In the genomic region with DNA sequence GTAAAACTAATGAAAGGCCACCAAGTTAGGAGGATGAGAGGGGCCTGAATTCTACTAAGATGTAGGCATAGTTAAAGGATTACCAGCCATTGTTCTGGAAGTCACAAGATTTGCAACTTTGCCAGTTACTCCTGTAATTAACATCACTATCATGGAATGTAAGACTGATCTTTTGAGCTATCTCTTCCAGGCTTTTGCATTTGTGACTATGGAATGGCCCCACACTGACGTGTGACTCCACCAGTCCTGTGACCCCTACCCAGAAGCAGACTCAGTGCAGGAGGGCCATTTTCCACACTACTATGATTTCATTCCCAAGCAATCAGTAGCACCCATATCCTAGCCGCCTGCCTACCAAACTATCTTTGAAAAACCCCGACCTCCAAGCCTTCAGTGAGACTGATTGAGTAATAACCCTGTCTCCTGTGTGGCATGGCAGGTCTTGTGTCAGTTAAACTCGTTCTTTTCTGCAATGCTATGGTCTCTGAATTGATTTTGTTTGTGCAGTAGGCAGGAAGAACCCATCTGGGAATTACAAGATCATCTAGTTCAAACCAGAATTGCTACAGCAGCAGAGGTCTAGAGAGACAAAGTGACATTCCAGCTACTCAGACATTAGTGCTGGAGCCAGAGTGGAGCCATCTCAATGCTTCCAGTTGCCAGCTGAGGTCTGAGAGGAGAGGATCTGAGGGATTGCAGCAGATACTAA, we compare ENCODE assay signal across 24 cellular contexts. TPM values are rescaled to one million over a fixed set of nuclear protein-coding genes. Genes with fewer than 3 reads are reported as not detected.
DNase-seq lines count a peak whose midpoint lies in the region; ATAC-seq and TF ChIP-seq lines count a peak whose summit lies in the region.
"Had no signal": no experiment of that assay in that cellular context is flagged by ENCODE, and none has a peak within 500 bp of the region (broad histone marks: within the 10 kb centered on the region; RNA-seq: fewer than 3 reads in every experiment).

No MANE protein-coding gene starts in this region.

- TF ChIP-seq CTCF in hepatocyte (IDR thresholded peaks at IDR 0.05; ENCODE audit: poor library complexity) (no peak), GM10248 (IDR thresholded peaks at IDR 0.05; ENCODE audit: control extremely low read depth, extremely low read depth, low read depth, missing control alignments) (no peak)

- H3K9me3 ChIP-seq in T-helper 17 cell (ENCODE audit: control insufficient read depth, low read length, poor library complexity, severe bottlenecking) (no peaks in the 10 kb centered on the region), hepatocyte (ENCODE audit: low read depth) (no peaks in the 10 kb centered on the region), neuron (ENCODE audit: low read length) (peaks cover 2% of the 10 kb centered on the region)

- in situ Hi-C loops in G401 (cut with HindIII; ENCODE audit: low sequenced_read_pairs): no loop called here

- H3K27me3 ChIP-seq in hepatocyte: no peaks in the 10 kb centered on the region
- no peaks in the 10 kb centered on the region for H3K27me3 ChIP-seq in neuron (ENCODE audit: insufficient read depth, low read length)

- no peak overlapping the region for H3K27ac Mint-ChIP-seq in T-helper 17 cell
- H3K27ac Mint-ChIP-seq: dendritic cell treated with granulocyte-macrophage colony-stimulating factor and Interleukin-4, amounts not matched to agents 40 ng/mL and 50 ng/mL, for 4 days; natural killer cell treated with Interleukin-12 subunit alpha and Interleukin-12 subunit beta and Interleukin-15 and Interleukin-18, amount 100 ng/mL, for 72 hours had no signal

- peak; percentile 63 for DNase-seq in G401 (ENCODE audit: low spot score)
- DNase-seq in T-helper 17 cell: no peak
- DNase-seq in hepatocyte (ENCODE audit: low spot score): no peak
- no peak for DNase-seq in GM10248 (ENCODE audit: extremely low spot score)
- DNase-seq in Ammon's horn (ENCODE audit: low spot score): no peak
- DNase-seq: activated CD4-positive, alpha-beta T cell treated with anti-CD3 and anti-CD28 coated beads, Interleukin-2, amount 50 U/mL, for 1 hour; activated CD8-positive, alpha-beta memory T cell treated with anti-CD3 and anti-CD28 coated beads, Interleukin-2, amount 50 U/mL, for 48 hours; activated effector memory CD4-positive, alpha-beta T cell treated with Interleukin-2 at 50 U/mL for 16 hours; foreskin fibroblast; hippocampal formation; left colon; MM.1S; NCI-H345; PC-9; SHP77 treated with DMSO at 0.1 percent for 48 hours; small intestine; stimulated activated naive CD4-positive, alpha-beta T cell treated with Interleukin-2 at 50 U/mL for 16 hours had no signal

- 43% methylated on average over 4 of the region's 4 CpGs for WGBS in hepatocyte (ENCODE audit: low lambda C conversion rate, missing lambda C conversion rate)

- ATAC-seq in T-helper 17 cell: no peak
- ATAC-seq in GM18873 (IDR thresholded peaks at IDR 0.05; ENCODE audit: low FRiP score, unreplicated experiment): no peak
- no peak for ATAC-seq in HG03521 (IDR thresholded peaks at IDR 0.05; ENCODE audit: unreplicated experiment)
- ATAC-seq: left colon; natural killer cell treated with Interleukin-12 subunit alpha and Interleukin-12 subunit beta and Interleukin-15 and Interleukin-18, amount 100 ng/mL, for 72 hours had no signal

- H3K79me2 ChIP-seq in hepatocyte: no peaks in the 10 kb centered on the region

- H3K9me2 ChIP-seq in hepatocyte (replicated peaks; ENCODE audit: insufficient read depth): no peaks in the 10 kb centered on the region

- CTCF ChIA-PET in GM10248 (lab: Yijun Ruan, JAX): interaction anchor here (0.9 to 4.4 kb wide), 7 partner anchors 7 to 108 kb away, joined by 3 to 23 read pairs (median 4); partner anchors contain the start of genes RBM4B and ZDHHC24

- no peaks in the 10 kb centered on the region for H3K36me3 ChIP-seq in hepatocyte (replicated peaks; ENCODE audit: insufficient read depth, low read depth)
- H3K36me3 ChIP-seq in neuron (ENCODE audit: insufficient read depth, low read length): no peaks in the 10 kb centered on the region

- no peak overlapping the region for H3K4me2 ChIP-seq in hepatocyte
- H3K4me2 ChIP-seq: PC-9 had no signal

- peak overlapping the region; percentile 39 for H3K4me3 Mint-ChIP-seq in T-helper 17 cell
- H3K4me3 Mint-ChIP-seq: dendritic cell treated with granulocyte-macrophage colony-stimulating factor and Interleukin-4, amounts not matched to agents 40 ng/mL and 50 ng/mL, for 4 days; natural killer cell treated with Interleukin-12 subunit alpha and Interleukin-12 subunit beta and Interleukin-15 and Interleukin-18, amount 100 ng/mL, for 72 hours had no signal

- H3K36me3 Mint-ChIP-seq in T-helper 17 cell (ENCODE audit: low read depth): no peaks in the 10 kb centered on the region
- H3K36me3 Mint-ChIP-seq: natural killer cell treated with Interleukin-12 subunit alpha and Interleukin-12 subunit beta and Interleukin-15 and Interleukin-18, amount 100 ng/mL, for 72 hours had no signal

- H3K4me3 ChIP-seq in hepatocyte (no peak overlapping the region), neuron (ENCODE audit: low read length) (no peak overlapping the region)
- H3K4me3 ChIP-seq: PC-9 had no signal

- POLR2A ChIA-PET in GM10248 (lab: Yijun Ruan, JAX): no interaction called here

- no peaks in the 10 kb centered on the region for H4K20me1 ChIP-seq in hepatocyte (ENCODE audit: insufficient read depth, poor library complexity, severe bottlenecking)

- H3K4me1 ChIP-seq in hepatocyte (ENCODE audit: insufficient read depth) (no peaks in the 10 kb centered on the region), neuron (ENCODE audit: insufficient read depth, low read length) (peaks cover 12% of the 10 kb centered on the region)

- peak overlapping the region; percentile 38 for H3K27ac ChIP-seq in hepatocyte
- H3K27ac ChIP-seq: PC-9 had no signal

- H2AFZ ChIP-seq in hepatocyte: no peak overlapping the region
- H2AFZ ChIP-seq in neuron (ENCODE audit: low read depth, low read length): peak overlapping the region; percentile 35
- H2AFZ ChIP-seq: PC-9 had no signal

- peaks cover 18% of the 10 kb centered on the region for H3K27me3 Mint-ChIP-seq in T-helper 17 cell

- peaks cover 9% of the 10 kb centered on the region for H3K4me1 Mint-ChIP-seq in T-helper 17 cell

RNA-seq across cellular contexts. Expression of gene CTSF, which starts 1.9 kb away (rescaled TPM):
- total RNA-seq in G401 (2014; rRNA removed; shearing (Covaris generic)): 518 and 594 TPM in 2 replicates
- total RNA-seq in T-helper 17 cell: 10 to 100 TPM; 10.5 to 13.4 TPM
- 0.60 and 0.64 TPM in 2 replicates for total RNA-seq in hepatocyte
- 1.1 and 1.5 TPM in 2 replicates for polyA plus RNA-seq in hepatocyte

RNA-seq across cellular contexts. Expression of gene CCDC87, which starts 22.6 kb away (rescaled TPM):
- 0.07 and 0.37 TPM in 2 replicates for total RNA-seq in G401 (2014; rRNA removed; shearing (Covaris generic))
- total RNA-seq in T-helper 17 cell (1 to 10 TPM in 1 of 2 donors, under 1 TPM in 1; 0.63 to 2.3 TPM), hepatocyte (0.36 and 0.53 TPM in 2 replicates)
- polyA plus RNA-seq in hepatocyte: 0.22 TPM in 1 of 2 replicates, not detected in the other
- total RNA-seq: mesenteric fat pad; natural killer cell treated with Interleukin-12 subunit alpha and Interleukin-12 subunit beta and Interleukin-15 and Interleukin-18, amount 100 ng/mL, for 72 hours had no signal

RNA-seq across cellular contexts. Expression of gene CCS, which starts 22.7 kb away (rescaled TPM):
- total RNA-seq in G401 (2014; rRNA removed; shearing (Covaris generic)): 181 and 230 TPM in 2 replicates
- total RNA-seq in T-helper 17 cell: 10 to 100 TPM; 23.1 to 23.4 TPM
- total RNA-seq in hepatocyte: 32.2 and 41.5 TPM in 2 replicates
- polyA plus RNA-seq in hepatocyte: 97.8 and 127 TPM in 2 replicates

RNA-seq across cellular contexts. Expression of gene ACTN3, which starts 23.6 kb away (rescaled TPM):
- 32.1 and 42.0 TPM in 2 replicates for total RNA-seq in G401 (2014; rRNA removed; shearing (Covaris generic))
- total RNA-seq in T-helper 17 cell (under 1 TPM in 1 of 2 donors, not detected in 1; 0.30 TPM), hepatocyte (not detected in 2 replicates)
- 0.09 and 0.58 TPM in 2 replicates for polyA plus RNA-seq in hepatocyte
- total RNA-seq: left colon; PC-9; T-helper 1 cell treated with Interleukin-12 subunit alpha and Interleukin-12 subunit beta and Interleukin-4 antibody, amounts not matched to agents 30 ng/mL and 1 ng/mL, for 36 hours had no signal

RNA-seq across cellular contexts. Expression of gene ZDHHC24, which starts 24.4 kb away (rescaled TPM):
- 35.3 and 36.0 TPM in 2 replicates for total RNA-seq in G401 (2014; rRNA removed; shearing (Covaris generic))
- 10 to 100 TPM; 15.2 to 18.1 TPM for total RNA-seq in T-helper 17 cell
- 10.3 and 11.5 TPM in 2 replicates for total RNA-seq in hepatocyte
- 16.9 and 18.3 TPM in 2 replicates for polyA plus RNA-seq in hepatocyte

Comparison
In these comparisons a context has a peak if more than half of its experiments do, and no peak if none do; other contexts are left out.
1. RNA of gene CTSF, which starts 1.9 kb away (total RNA-seq): 518 to 594 TPM in G401; 10.5 to 13.4 TPM in T-helper 17 cell and 0.60 to 0.64 TPM in hepatocyte; every median in the first group is over 10 times any median in the second.